26 cellular contexts compared by ENCODE assay signal in genomic region chr5:181036816-181037364, GRCh38. TPM values are rescaled to one million over a fixed set of nuclear protein-coding genes. Genes with fewer than 3 reads are reported as not detected.
"Had no signal": no experiment of that assay in that cellular context is flagged by ENCODE, and none has a peak within 500 bp of the region (broad histone marks: within the 10 kb centered on the region; RNA-seq: fewer than 3 reads in every experiment).

No MANE protein-coding gene starts in this region.

- H3K9me3 ChIP-seq: pancreas, prostate gland, right lobe of liver, suprapubic skin, thyroid gland, vagina had no signal

- H3K4me3 ChIP-seq: hepatocyte, pancreas, prostate gland, right lobe of liver, suprapubic skin, thyroid gland, vagina had no signal

- FAIRE-seq: colon, kidney, pancreas had no signal

- H3K27ac Mint-ChIP-seq: dendritic cell treated with granulocyte-macrophage colony-stimulating factor and Interleukin-4, amounts not matched to agents 40 ng/mL and 50 ng/mL, for 4 days; effector memory CD8-positive, alpha-beta T cell; mesothelial cell of epicardium; natural killer cell; type B pancreatic cell had no signal

- ATAC-seq: effector memory CD8-positive, alpha-beta T cell; natural killer cell; pancreas; right lobe of liver had no signal

- H3K27ac ChIP-seq: hepatocyte, pancreas, prostate gland, right lobe of liver, suprapubic skin, thyroid gland, vagina had no signal

- DNase-seq: cerebellar nuclear complex; effector memory CD8-positive, alpha-beta T cell; foreskin melanocyte; kidney; left colon; natural killer cell; occipital lobe; pancreas; stimulated activated CD4-positive, alpha-beta T cell treated with anti-CD3 and anti-CD28 coated beads, Interleukin-15, amount 100 ng/mL, for 24 hours; stimulated activated CD4-positive, alpha-beta T cell treated with anti-CD3 and anti-CD28 coated beads, Interleukin-1b, Interleukin-23, amount 100 ng/mL, for 48 hours; stimulated activated CD4-positive, alpha-beta T cell treated with anti-CD3 and anti-CD28 coated beads, Interleukin-4, amount 100 ng/mL, for 24 hours; stimulated activated naive CD4-positive, alpha-beta T cell had no signal

- H3K4me1 ChIP-seq: pancreas, prostate gland, right lobe of liver, suprapubic skin, vagina had no signal

- H3K4me2 ChIP-seq: hepatocyte had no signal

- H3K4me3 Mint-ChIP-seq: dendritic cell treated with granulocyte-macrophage colony-stimulating factor and Interleukin-4, amounts not matched to agents 40 ng/mL and 50 ng/mL, for 4 days; effector memory CD8-positive, alpha-beta T cell; mesothelial cell of epicardium; natural killer cell; neural crest cell; type B pancreatic cell had no signal

- H2AFZ ChIP-seq: hepatocyte had no signal

- H3K9me3 Mint-ChIP-seq: mesothelial cell of epicardium had no signal

- H3K36me3 Mint-ChIP-seq: mesothelial cell of epicardium, natural killer cell, type B pancreatic cell had no signal

- H3K27me3 ChIP-seq: pancreas, right lobe of liver, thyroid gland, vagina had no signal

- H3K36me3 ChIP-seq: pancreas, prostate gland, right lobe of liver, suprapubic skin, thyroid gland, vagina had no signal

- H3K79me2 ChIP-seq: hepatocyte had no signal

- H3K4me1 Mint-ChIP-seq: mesothelial cell of epicardium, natural killer cell, neural crest cell had no signal

RNA-seq across cellular contexts. Expression of gene BTNL9, which starts 3.2 kb away (rescaled TPM):
- total RNA-seq: epithelial cell of proximal tubule, myocyte, neural crest cell, renal cortical epithelial cell had no signal

RNA-seq across cellular contexts. Expression of gene BTNL3, which starts 48.2 kb away (rescaled TPM):
- total RNA-seq: epithelial cell of proximal tubule, kidney, mesothelial cell of epicardium, myocyte, natural killer cell, neural crest cell, occipital lobe, renal cortical epithelial cell, right lobe of liver, suprapubic skin, vagina had no signal
